In the genomic region with DNA sequence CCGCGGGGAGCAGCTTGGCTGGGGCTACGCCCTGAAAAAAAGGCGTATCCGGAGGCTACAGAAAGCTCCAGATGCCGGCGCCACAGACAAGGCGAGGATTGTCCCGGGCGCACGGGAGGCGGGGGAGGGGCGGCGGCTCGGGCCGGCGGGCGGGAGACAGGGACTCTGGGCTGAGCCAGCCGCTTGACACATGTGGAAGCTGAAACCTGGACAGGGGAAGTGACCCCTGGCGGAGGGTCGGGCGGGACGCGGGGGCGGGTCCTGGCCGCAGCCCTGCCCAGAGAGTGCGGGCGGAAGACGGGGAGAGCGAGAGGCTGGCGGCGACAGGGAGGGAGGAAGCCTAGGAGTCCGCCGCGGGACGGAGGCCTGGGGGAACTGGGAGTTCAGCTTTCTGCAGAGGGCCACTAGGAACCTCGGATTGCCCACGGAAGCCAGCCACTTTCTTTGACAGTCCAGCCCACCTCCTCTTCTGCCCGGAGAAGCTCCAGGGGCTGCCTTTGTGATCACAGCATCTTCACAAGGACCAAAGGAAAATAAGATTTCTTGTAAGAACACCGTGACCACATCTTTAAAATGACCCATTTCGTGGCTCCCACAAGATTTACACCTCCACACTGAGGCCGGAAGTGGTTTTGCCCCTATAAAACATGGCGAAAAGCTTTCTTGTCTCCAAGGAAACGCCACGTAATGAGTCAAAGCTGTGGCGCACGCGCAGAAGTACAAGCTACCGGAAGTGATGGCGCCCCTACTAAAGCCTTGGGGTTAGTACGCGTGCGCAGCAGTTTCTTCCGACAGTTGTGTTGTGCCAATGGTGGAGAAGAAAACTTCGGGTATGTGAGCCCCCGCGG, we compare ENCODE assay signal across 8 cellular contexts. TPM values are rescaled to one million over a fixed set of nuclear protein-coding genes. Genes with fewer than 3 reads are reported as not detected.
A peak's percentile ranks its signal among the peaks of the same experiment; 100 is the strongest.
DNase-seq lines count a peak whose midpoint lies in the region; ATAC-seq, FAIRE-seq and TF ChIP-seq lines count a peak whose summit lies in the region.

PLOD3 (minus strand) TSS at position 194 of the 848 bp plus-strand sequence. CDS start 307 bp downstream, outside the sequence.
ZNHIT1 (plus strand) TSS at position 778 of the 848 bp plus-strand sequence; CDS start at position 809, 31 bp downstream.

- 1% methylated on average over 53 to 57 of the region's 57 CpGs for WGBS in heart right ventricle, 2 donors
- WGBS in upper lobe of left lung, 2 donors, result 0 to 1% methylated on average over 22 to 37 of the region's 57 CpGs

- no peaks in the 10 kb centered on the region for H3K27me3 ChIP-seq in heart right ventricle
- H3K27me3 ChIP-seq in upper lobe of left lung, result no peaks in the 10 kb centered on the region

- TF ChIP-seq POLR2A in GM12892 (IDR thresholded peaks at IDR 0.05; ENCODE audit: low read depth, low read length), result no peak; the same call in 1 of the 2 replicates
- TF ChIP-seq POLR2A in upper lobe of left lung (IDR thresholded peaks at IDR 0.05), result peak in 2 of 4 donors; percentile 15 to 66

- peak within 1 kb of the TSS; percentile 74 to 98 (median 88) for H3K4me3 ChIP-seq in heart right ventricle
- H3K4me3 ChIP-seq in upper lobe of left lung, result peak within 1 kb of the TSS; percentile 81 to 87 (median 84)

- TF ChIP-seq EP300 in upper lobe of left lung (IDR thresholded peaks at IDR 0.05), result no peak

- TF ChIP-seq CTCF in heart right ventricle (IDR thresholded peaks at IDR 0.05) (peak in 6 of 9 donors; percentile 22 to 60 (median 42)), upper lobe of left lung (IDR thresholded peaks at IDR 0.05) (peak in 4 of 6 experiments; percentile 9 to 30 (median 16))

- H3K9me3 ChIP-seq in heart right ventricle (no peaks in the 10 kb centered on the region), upper lobe of left lung (no peaks in the 10 kb centered on the region)

- peak; percentile 94 for DNase-seq in GM12892 (ENCODE audit: insufficient read length)
- peak; percentile 93 for DNase-seq in NCI-H146 treated with DMSO at 0.1 percent for 48 hours (lab: John Stamatoyannopoulos, UW; ENCODE audit: unreplicated experiment)
- peak; percentile 94 for DNase-seq in amniotic epithelial cell (ENCODE audit: low read depth)
- DNase-seq in heart right ventricle, result peak; percentile 96 to 98
- peak; percentile 87 to 99 (median 94) for DNase-seq in posterior cingulate gyrus
- DNase-seq in upper lobe of left lung, result peak; percentile 96 to 97

- H3K36me3 ChIP-seq in heart right ventricle (peaks cover 0 to 49% (median 4%) of the 10 kb centered on the region in 9 donors), upper lobe of left lung (peaks cover 0 to 30% (median 21%) of the 10 kb centered on the region in 4 donors)

- peak; percentile 65 for ATAC-seq in HG02870 (IDR thresholded peaks at IDR 0.05; ENCODE audit: unreplicated experiment)
- peak; percentile 92 to 97 (median 94) for ATAC-seq in heart right ventricle
- peak; percentile 94 for ATAC-seq in upper lobe of left lung (ENCODE audit: low FRiP score in 2 of 2)

- FAIRE-seq in GM12892 (lab: Jason Lieb, UNC), result peak; percentile 95

- peak within 1 kb of the TSS; percentile 49 to 99 (median 94) for H3K27ac ChIP-seq in heart right ventricle
- peak within 1 kb of the TSS; percentile 84 to 95 (median 91) for H3K27ac ChIP-seq in upper lobe of left lung

- H3K4me1 ChIP-seq in heart right ventricle (peaks cover 0 to 48% (median 40%) of the 10 kb centered on the region in 9 donors), upper lobe of left lung (peaks cover 28 to 42% (median 31%) of the 10 kb centered on the region in 4 donors)

- intact Hi-C loops in T-helper 1 cell treated with Interleukin-12 subunit alpha and Interleukin-12 subunit beta and Interleukin-4 antibody, amounts not matched to agents 30 ng/mL and 1 ng/mL, for 36 hours (cut with micrococcal nuclease), result loop anchor here (1.0 to 2.0 kb wide), 10 partner anchors 25 to 342 kb away; partner anchors contain the start of genes AP1S1, IFT22, SRRT and TRIM56
- intact Hi-C loops in heart right ventricle (cut with DNase I), result loop anchor here in 7 of 10 donors (1.0 to 2.0 kb wide), 2 partner anchors 27 kb away; partner anchors contain the start of gene FIS1 (in 6 of the 7)
- intact Hi-C loops in posterior cingulate gyrus (cut with DNase I), result loop anchor here (2.0 kb wide), 1 partner anchor 27 kb away; the partner anchor contains the start of gene FIS1

RNA-seq across cellular contexts. Expression of gene PLOD3, which starts in this region (rescaled TPM):
- polyA plus RNA-seq in GM12892 (2012; ENCODE audit: missing spikeins), result 21.0 TPM
- total RNA-seq in T-helper 1 cell treated with Interleukin-12 subunit alpha and Interleukin-12 subunit beta and Interleukin-4 antibody, amounts not matched to agents 30 ng/mL and 1 ng/mL, for 36 hours, result 83.6 and 84.0 TPM in 2 replicates
- total RNA-seq in heart right ventricle, result 10 to 100 TPM; 27.1 to 56.4 (median 36.0) TPM
- 10 to 100 TPM; 35.4 to 61.2 TPM for polyA plus RNA-seq in heart right ventricle
- total RNA-seq in upper lobe of left lung, result 100 to 1,000 TPM in 1 of 6 donors, 10 to 100 TPM in 5; 38.2 to 104 (median 66.2) TPM

RNA-seq across cellular contexts. Expression of gene ZNHIT1, which starts in this region (rescaled TPM):
- polyA plus RNA-seq in GM12892 (2012; ENCODE audit: missing spikeins), result 24.6 TPM
- total RNA-seq in T-helper 1 cell treated with Interleukin-12 subunit alpha and Interleukin-12 subunit beta and Interleukin-4 antibody, amounts not matched to agents 30 ng/mL and 1 ng/mL, for 36 hours, result 66.1 and 68.4 TPM in 2 replicates
- 10 to 100 TPM; 45.4 to 59.3 (median 49.8) TPM for total RNA-seq in heart right ventricle
- polyA plus RNA-seq in heart right ventricle, result 100 to 1,000 TPM in 1 of 2 donors, 10 to 100 TPM in 1; 99.2 to 194 TPM
- total RNA-seq in upper lobe of left lung, result 10 to 100 TPM; 46.1 to 74.3 (median 68.5) TPM

Comparison
In these comparisons a context has a peak if more than half of its experiments do, and no peak if none do; other contexts are left out.
1. Peak in every context shown above with its lines: DNase-seq, ATAC-seq, H3K4me3 ChIP-seq and H3K27ac ChIP-seq.